In genomic region chr9:92764988-92765936, GRCh38 we compare ENCODE assay signal across 8 cellular contexts. TPM values are rescaled to one million over a fixed set of nuclear protein-coding genes. Genes with fewer than 3 reads are reported as not detected.
DNase-seq lines count a peak whose midpoint lies in the region; ATAC-seq and TF ChIP-seq lines count a peak whose summit lies in the region.

No MANE protein-coding gene starts in this region.

- ATAC-seq in HCT116 (peak; percentile 94), foreskin keratinocyte (peak; percentile 80)

- CTCF ChIA-PET in HCT116 (lab: Charles Lee) = interaction anchor here (0.6 to 1.0 kb wide), 4 partner anchors 9 to 26 kb away, joined by 3 to 7 read pairs (median 4); no protein-coding TSS in a partner anchor

- H3K36me3 ChIP-seq in HCT116 (ENCODE audit: control insufficient read depth in 1 of 2, insufficient read depth in 2 of 2, low read length in 2 of 2) = no peaks in the 10 kb centered on the region; a peak in 1 of 4 replicates
- no peaks in the 10 kb centered on the region for H3K36me3 ChIP-seq in MM.1S (replicated peaks; ENCODE audit: insufficient read depth, low read length)
- no peaks in the 10 kb centered on the region for H3K36me3 ChIP-seq in neuron (ENCODE audit: insufficient read depth, low read length)

- TF ChIP-seq CTCF in HCT116 (IDR thresholded peaks at IDR 0.05 in 2 of 3, conservative IDR thresholded peaks at IDR 0.05 in 1 of 3; ENCODE audit: borderline replicate concordance in 1 of 3, insufficient read depth in 1 of 3, low read depth in 2 of 3, low read length in 2 of 3) (peak in 2 of 3 experiments; percentile 89 to 96; a peak in 4 of 6 replicates), MM.1S (IDR thresholded peaks at IDR 0.05; ENCODE audit: low read length) (peak; percentile 97), foreskin keratinocyte (conservative IDR thresholded peaks at IDR 0.05) (peak; percentile 99)

- H3K27me3 ChIP-seq in HCT116 (ENCODE audit: insufficient read depth, low read length) = no peaks in the 10 kb centered on the region
- H3K27me3 ChIP-seq in MM.1S (replicated peaks; ENCODE audit: insufficient read depth, low read length) = no peaks in the 10 kb centered on the region
- H3K27me3 ChIP-seq in foreskin keratinocyte = no peaks in the 10 kb centered on the region
- no peaks in the 10 kb centered on the region for H3K27me3 ChIP-seq in neuron (ENCODE audit: insufficient read depth, low read length)

- H4K20me1 ChIP-seq in HCT116 (ENCODE audit: insufficient read depth) (peaks cover 3% of the 10 kb centered on the region; the same call in 1 of the 2 replicates), MM.1S (ENCODE audit: insufficient read depth, low read length) (no peaks in the 10 kb centered on the region)

- peaks cover 4 to 23% of the 10 kb centered on the region in 2 experiments; a peak in 3 of 4 replicates for H3K4me1 ChIP-seq in HCT116 (ENCODE audit: control insufficient read depth in 1 of 2, insufficient read depth in 2 of 2, low read length in 2 of 2)
- H3K4me1 ChIP-seq in MM.1S (ENCODE audit: low read length) = peaks cover 38% of the 10 kb centered on the region
- peaks cover 21% of the 10 kb centered on the region for H3K4me1 ChIP-seq in foreskin keratinocyte
- H3K4me1 ChIP-seq in neuron (ENCODE audit: insufficient read depth, low read length) = peaks cover 22% of the 10 kb centered on the region

- H3K9me2 ChIP-seq in HCT116 (ENCODE audit: insufficient read depth) (no peaks in the 10 kb centered on the region), MM.1S (replicated peaks; ENCODE audit: insufficient read depth, low read length) (no peaks in the 10 kb centered on the region)

- no peak overlapping the region for H2AFZ ChIP-seq in HCT116 (ENCODE audit: low read depth, low read length, poor library complexity, severe bottlenecking)
- H2AFZ ChIP-seq in MM.1S (ENCODE audit: low read length) = peak overlapping the region; percentile 93
- H2AFZ ChIP-seq in neuron (ENCODE audit: low read depth, low read length) = peak overlapping the region; percentile 96

- H3K27ac ChIP-seq in HCT116 (ENCODE audit: low read depth, low read length) (peak overlapping the region; percentile 100), MM.1S (ENCODE audit: low read length) (peak overlapping the region; percentile 99), foreskin keratinocyte (peak overlapping the region; percentile 95)

- H3K79me2 ChIP-seq in HCT116 (ENCODE audit: insufficient read depth, low read length) = peaks cover 42% of the 10 kb centered on the region
- peaks cover 44% of the 10 kb centered on the region for H3K79me2 ChIP-seq in MM.1S (ENCODE audit: low read length)

- no peak for TF ChIP-seq RAD21 in HCT116 (IDR thresholded peaks at IDR 0.05; ENCODE audit: low read depth)

- TSS peak; percentile 79 for BruUV-seq in HCT116 (replicated peaks; lab: Mats Ljungman, UMichigan)

- TF ChIP-seq POLR2A in HCT116 (IDR thresholded peaks at IDR 0.05; ENCODE audit: borderline replicate concordance, extremely low read depth, insufficient read depth, insufficient read length) = no peak

- peak overlapping the region; percentile 84 for H3K4me2 ChIP-seq in HCT116 (ENCODE audit: low read length)
- peak overlapping the region; percentile 80 for H3K4me2 ChIP-seq in MM.1S (ENCODE audit: low read depth, low read length)

- H3F3A ChIP-seq in MM.1S (ENCODE audit: insufficient read depth, low read length) = peaks cover 35% of the 10 kb centered on the region

- H3K9ac ChIP-seq in HCT116 (ENCODE audit: low read length) (peak overlapping the region; percentile 95), MM.1S (ENCODE audit: low read length) (peak overlapping the region; percentile 98)

- H3K4me3 ChIP-seq in HCT116 (replicated peaks in 1 of 2; ENCODE audit: low read depth in 1 of 2, low read length in 2 of 2) (peak overlapping the region; percentile 63 to 87), MM.1S (ENCODE audit: low read length) (peak overlapping the region; percentile 92), neuron (ENCODE audit: low read length) (peak overlapping the region; percentile 80)

- RAD21 ChIA-PET in HCT116 (lab: Charles Lee; ENCODE audit: low non-redundant PET in 1 of 2, low total read pairs in 2 of 2, uncharacterized antibody in 2 of 2, unreplicated experiment in 2 of 2) = no interaction called here

- intact Hi-C loops in HCT116 (cut with micrococcal nuclease) = loop anchor here (1.0 kb wide), 1 partner anchor 26 kb away; no protein-coding TSS in a partner anchor

- POLR2A ChIA-PET in HCT116 (lab: Charles Lee) = no interaction called here

- H3K9me3 ChIP-seq in HCT116 (ENCODE audit: control insufficient read depth in 1 of 2, insufficient read depth in 1 of 2, low read depth in 1 of 2, low read length in 2 of 2) = no peaks in the 10 kb centered on the region
- no peaks in the 10 kb centered on the region for H3K9me3 ChIP-seq in MM.1S (replicated peaks; ENCODE audit: insufficient read depth, low read length)
- no peaks in the 10 kb centered on the region for H3K9me3 ChIP-seq in neuron (ENCODE audit: low read length)

- DNase-seq in GM04504 (ENCODE audit: low read depth) (peak; percentile 94), HCT116 (ENCODE audit: low read depth, low spot score) (peak; percentile 91), MM.1S (peak; percentile 97), SHP77 treated with DMSO at 0.1 percent for 48 hours (lab: John Stamatoyannopoulos, UW) (peak; percentile 91), foreskin keratinocyte (peak; percentile 93 to 95), stromal cell of bone marrow (ENCODE audit: low read depth) (peak; percentile 94)
- peak; percentile 95 for DNase-seq in activated gamma-delta T cell treated with anti-CD3 and anti-CD28 coated beads, Interleukin-2, amount 50 U/mL, for 16 hours (ENCODE audit: low read depth)

TF ChIP-seq in HCT116, 20 proteins besides CTCF, POLR2A, EP300 and RAD21 (continues in another document):
- no peak for TF ChIP-seq JUND (IDR thresholded peaks at IDR 0.05)
- no peak for TF ChIP-seq SIN3A (IDR thresholded peaks at IDR 0.05; ENCODE audit: low read depth)
- no peak for TF ChIP-seq REST (IDR thresholded peaks at IDR 0.05; ENCODE audit: low read depth)
- no peak for TF ChIP-seq SRF (IDR thresholded peaks at IDR 0.05; ENCODE audit: low read depth)
- no peak for TF ChIP-seq ATF3 (IDR thresholded peaks at IDR 0.05)
- no peak for TF ChIP-seq EZH2phosphoT487 (IDR thresholded peaks at IDR 0.05; ENCODE audit: borderline replicate concordance)
- TF ChIP-seq POLR2AphosphoS5 (IDR thresholded peaks at IDR 0.05; ENCODE audit: low read depth, low read length) = peak; percentile 73
- TF ChIP-seq ELF1 (IDR thresholded peaks at IDR 0.05; ENCODE audit: borderline replicate concordance, low read depth) = no peak
- TF ChIP-seq CBX3 (IDR thresholded peaks at IDR 0.05; ENCODE audit: low read depth) = no peak
- no peak for TF ChIP-seq EGR1 (IDR thresholded peaks at IDR 0.05; ENCODE audit: low read depth)
- no peak for TF ChIP-seq MAX (IDR thresholded peaks at IDR 0.05)
- TF ChIP-seq EZH2 (IDR thresholded peaks at IDR 0.05) = no peak
- no peak for TF ChIP-seq FOSL1 (IDR thresholded peaks at IDR 0.05; ENCODE audit: low read depth)
- no peak for TF ChIP-seq ZBTB33 (IDR thresholded peaks at IDR 0.05; ENCODE audit: extremely low read depth, insufficient replicate concordance, low read length)

RNA-seq across cellular contexts. Expression of gene BICD2, which starts 0.6 kb away (rescaled TPM):
- total RNA-seq in HCT116 (2021; ENCODE audit: unreplicated experiment) (23.4 TPM), foreskin keratinocyte (60.0 and 66.3 TPM in 2 replicates)
- 12.9 and 16.0 TPM in 2 replicates for polyA plus RNA-seq in HCT116 (2012)
- 19.3 and 24.2 TPM in 2 replicates for polyA plus RNA-seq in foreskin keratinocyte

Comparison
In these comparisons a context has a peak if more than half of its experiments do, and no peak if none do; other contexts are left out.
1. Peak in every context shown above with its lines: DNase-seq, ATAC-seq, H3K4me3 ChIP-seq and H3K27ac ChIP-seq.